ENCODE assay signal across 7 cellular contexts in the genomic region with DNA sequence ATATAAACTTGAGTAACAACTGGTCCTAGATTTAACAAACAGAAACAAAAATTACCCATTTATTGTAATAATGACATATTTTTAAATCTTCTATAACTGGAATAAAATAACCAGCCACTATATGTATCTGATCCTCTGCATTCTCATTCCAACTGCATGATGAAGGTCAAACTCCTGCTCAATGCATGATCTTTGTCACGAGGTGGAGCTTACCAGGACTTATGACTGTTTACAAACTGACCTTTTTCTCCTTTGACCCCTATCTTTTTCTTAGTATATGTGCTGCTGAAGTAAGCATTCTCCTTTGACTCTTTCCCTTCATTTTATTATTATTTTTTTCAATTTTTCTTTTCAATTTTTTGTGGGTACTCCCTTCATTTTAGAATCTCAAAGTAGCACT.
"Had no signal": no experiment of that assay in that cellular context is flagged by ENCODE, and none has a peak within 500 bp of the region (broad histone marks: within the 10 kb centered on the region; RNA-seq: fewer than 3 reads in every experiment).

No MANE protein-coding gene starts in this region.

- H3K4me2 ChIP-seq: KMS-11 had no signal

- DNase-seq: GM23248, GOT3, H7, KBM-7 had no signal

- H2AFZ ChIP-seq: GM23248 had no signal

- H3K36me3 ChIP-seq: HAP-1 had no signal

- ATAC-seq: HepG2 had no signal

- H3K4me1 ChIP-seq: HAP-1 had no signal

- H3K9me3 ChIP-seq: HAP-1 had no signal

- H3K4me3 ChIP-seq: GM23248, HAP-1 had no signal

- H3K27ac ChIP-seq: GM23248, KMS-11 had no signal

- FAIRE-seq: HepG2 had no signal

- H3K9ac ChIP-seq: GM23248, KMS-11 had no signal
